28 cellular contexts compared by ENCODE assay signal in genomic region chr18:46433121-46433826, GRCh38.
DNase-seq lines count a peak whose midpoint lies in the region; ATAC-seq, FAIRE-seq and TF ChIP-seq lines count a peak whose summit lies in the region.
"Had no signal": no experiment of that assay in that cellular context is flagged by ENCODE, and none has a peak within 500 bp of the region (broad histone marks: within the 10 kb centered on the region; RNA-seq: fewer than 3 reads in every experiment).

No MANE protein-coding gene starts in this region.

- H3K27me3 Mint-ChIP-seq in GM23338 (ENCODE audit: insufficient read depth, low read depth, poor library complexity) (no peaks in the 10 kb centered on the region), WTC11 (ENCODE audit: low read depth) (no peaks in the 10 kb centered on the region)

- intact Hi-C loops in right lobe of liver (cut with DNase I) = no loop called here

- TF ChIP-seq CTCF in GM23338 (conservative IDR thresholded peaks at IDR 0.05; ENCODE audit: low read depth in 2 of 2) (no peak), WTC11 (IDR thresholded peaks at IDR 0.05) (no peak), right lobe of liver (IDR thresholded peaks at IDR 0.05) (no peak)

- H2AK5ac ChIP-seq in neuronal stem cell (ENCODE audit: low read depth, low read length) = peak overlapping the region; percentile 93

- H2AFZ ChIP-seq in GM23338 (peak overlapping the region; percentile 95; the same call in 1 of the 2 replicates), neuronal stem cell (ENCODE audit: low read length) (no peak overlapping the region)

- H3K23ac ChIP-seq in neuronal stem cell (ENCODE audit: low read depth, low read length, poor library complexity) = peak overlapping the region; percentile 19

- no peaks in the 10 kb centered on the region for H3K36me3 ChIP-seq in GM23338 (ENCODE audit: insufficient read depth)
- H3K36me3 ChIP-seq in iPS-18a (ENCODE audit: control insufficient read depth, low read depth, low read length) = no peaks in the 10 kb centered on the region
- peaks cover 11 to 45% of the 10 kb centered on the region in 2 donors for H3K36me3 ChIP-seq in neuronal stem cell (replicated peaks in 1 of 2; ENCODE audit: control insufficient read depth in 2 of 2, insufficient read depth in 2 of 2, low read length in 2 of 2)
- H3K36me3 ChIP-seq in right lobe of liver = no peaks in the 10 kb centered on the region
- H3K36me3 ChIP-seq: BE2C, breast epithelium, esophagus muscularis mucosa, Peyer's patch had no signal

- H2BK12ac ChIP-seq in neuronal stem cell (ENCODE audit: low read length) = no peak overlapping the region

- H3K4me3 Mint-ChIP-seq in GM23338 (peak overlapping the region; percentile 34; the same call in 2 of the 3 replicates), WTC11 (peak overlapping the region; percentile 49)
- H3K4me3 Mint-ChIP-seq: activated T-cell treated with anti-CD3 and anti-CD28 coated beads, Interleukin-2, amount 50 U/mL, for 4 hours; memory B cell had no signal

- peak overlapping the region; percentile 18 for H3K4ac ChIP-seq in neuronal stem cell (ENCODE audit: low read length)

- TF ChIP-seq POLR2A in GM12892 (IDR thresholded peaks at IDR 0.05; ENCODE audit: low read depth, low read length) = no peak
- no peak for TF ChIP-seq POLR2A in right lobe of liver (IDR thresholded peaks at IDR 0.05)

- peak overlapping the region; percentile 68 for H2BK5ac ChIP-seq in neuronal stem cell (ENCODE audit: low read length)

- H4K20me1 ChIP-seq in GM23338 (replicated peaks; ENCODE audit: insufficient read depth) = no peaks in the 10 kb centered on the region

- H3K4me2 ChIP-seq in GM23338 (peak overlapping the region; percentile 79), neuronal stem cell (ENCODE audit: insufficient read depth, low read length, poor library complexity, severe bottlenecking) (no peak overlapping the region)

- H3K9ac ChIP-seq in iPS-18a (ENCODE audit: low read length) (peak overlapping the region; percentile 1), neuronal stem cell (ENCODE audit: low read depth, low read length, poor library complexity) (peak overlapping the region; percentile 26)

- H3K79me1 ChIP-seq in neuronal stem cell (ENCODE audit: low read depth, low read length) = peaks cover 8% of the 10 kb centered on the region

- FAIRE-seq in GM12892 (lab: Jason Lieb, UNC) = no peak
- FAIRE-seq: GM12878, urothelium cell line had no signal

- POLR2A ChIA-PET in WTC11 (lab: Charles Lee) = interaction anchor here (0.8 to 1.4 kb wide), 2 partner anchors 15 to 40 kb away, joined by 3 to 4 read pairs; no protein-coding TSS in a partner anchor

- H3K9me3 ChIP-seq in iPS-18a (ENCODE audit: control insufficient read depth, low read depth, low read length) (no peaks in the 10 kb centered on the region), neuronal stem cell (replicated peaks in 1 of 2; ENCODE audit: control insufficient read depth in 2 of 2, insufficient read depth in 1 of 2, low read depth in 1 of 2, low read length in 2 of 2) (no peaks in the 10 kb centered on the region), right lobe of liver (no peaks in the 10 kb centered on the region)
- H3K9me3 ChIP-seq: BE2C, breast epithelium, esophagus muscularis mucosa, Peyer's patch had no signal

- H3K36me3 Mint-ChIP-seq in GM23338 (ENCODE audit: low read depth) = no peaks in the 10 kb centered on the region; the same call in 2 of the 3 replicates
- H3K36me3 Mint-ChIP-seq in WTC11 = no peaks in the 10 kb centered on the region
- H3K36me3 Mint-ChIP-seq: memory B cell had no signal

- DNase-seq in GM23338 (ENCODE audit: low spot score) (peak; percentile 96), WTC11 (ENCODE audit: low spot score) (peak; percentile 92), neuronal stem cell (ENCODE audit: low spot score) (no peak), GM12892 (ENCODE audit: insufficient read length) (no peak), right lobe of liver (no peak)
- DNase-seq: activated T-cell treated with anti-CD3 and anti-CD28 coated beads, Interleukin-2, amount 50 U/mL, for 4 hours; amygdala; BE2C; DMS79; effector memory CD4-positive, alpha-beta T cell; hippocampal formation; left cardiac atrium; MM.1S; NCI-H1436 treated with DMSO at 0.1 percent for 48 hours; NCI-H2171; NCI-H510A treated with DMSO at 0.1 percent for 48 hours; occipital lobe; Peyer's patch; substantia nigra had no signal

- H3F3A ChIP-seq in GM23338 (replicated peaks; ENCODE audit: low read depth) = no peaks in the 10 kb centered on the region

- H2BK120ac ChIP-seq in neuronal stem cell (ENCODE audit: low read depth, low read length) = no peak overlapping the region

- H3K27ac ChIP-seq in GM23338 (ENCODE audit: low read depth) (peak overlapping the region; percentile 84), iPS-18a (ENCODE audit: low read length) (no peak overlapping the region), neuronal stem cell (replicated peaks; ENCODE audit: low read length) (no peak overlapping the region), right lobe of liver (no peak overlapping the region)
- H3K27ac ChIP-seq: breast epithelium, esophagus muscularis mucosa, Peyer's patch, skin epidermis had no signal

- peaks cover 21% of the 10 kb centered on the region for H3K4me1 ChIP-seq in GM23338 (ENCODE audit: insufficient read depth)
- peaks cover 16% of the 10 kb centered on the region for H3K4me1 ChIP-seq in iPS-18a (ENCODE audit: control insufficient read depth, low read depth, low read length)
- H3K4me1 ChIP-seq in neuronal stem cell (ENCODE audit: control insufficient read depth in 2 of 2, insufficient read depth in 1 of 2, low read depth in 1 of 2, low read length in 2 of 2) = peaks cover 9 to 25% of the 10 kb centered on the region in 2 donors
- peaks cover 0 to 19% (median 7%) of the 10 kb centered on the region in 4 donors for H3K4me1 ChIP-seq in right lobe of liver
- H3K4me1 ChIP-seq: BE2C, breast epithelium, esophagus muscularis mucosa, Peyer's patch had no signal

- H3K27ac Mint-ChIP-seq in GM23338 (peak overlapping the region; percentile 58), WTC11 (no peak overlapping the region)
- H3K27ac Mint-ChIP-seq: memory B cell had no signal

- H3K79me2 ChIP-seq in GM23338 (replicated peaks; ENCODE audit: insufficient read depth) = 0 out of 2 replicates have a peak, but pooled peaks cover 3% of the 10 kb centered on the region

- ATAC-seq in GM23338 (peak; percentile 97), WTC11 (peak; percentile 98), GM21381 (IDR thresholded peaks at IDR 0.05; ENCODE audit: unreplicated experiment) (no peak), HG03097 (IDR thresholded peaks at IDR 0.05; ENCODE audit: low FRiP score, unreplicated experiment) (no peak), right lobe of liver (no peak)
- ATAC-seq: activated T-cell treated with anti-CD3 and anti-CD28 coated beads, Interleukin-2, amount 50 U/mL, for 4 hours; GM12878 had no signal

- no peak overlapping the region for H4K91ac ChIP-seq in neuronal stem cell (ENCODE audit: low read depth, low read length, poor library complexity)

- H3K14ac ChIP-seq in neuronal stem cell (ENCODE audit: low read length) = peak overlapping the region; percentile 96

- peak overlapping the region; percentile 76 for H4K8ac ChIP-seq in neuronal stem cell (ENCODE audit: low read depth, low read length)

- CTCF ChIA-PET in WTC11 (lab: Charles Lee) = interaction anchor here (1.0 to 2.5 kb wide), 8 partner anchors 14 to 225 kb away, joined by 3 to 23 read pairs (median 8); no protein-coding TSS in a partner anchor

- H3K4me3 ChIP-seq in GM23338 (peak overlapping the region; percentile 67), iPS-18a (ENCODE audit: low read length) (peak overlapping the region; percentile 29), neuronal stem cell (ENCODE audit: low read length in 2 of 2) (no peak overlapping the region), right lobe of liver (no peak overlapping the region)
- H3K4me3 ChIP-seq: breast epithelium, esophagus muscularis mucosa, GM12878, Peyer's patch, skin epidermis had no signal

- 0 out of 2 replicates have a peak, but pooled peaks cover 3% of the 10 kb centered on the region for H3K9me2 ChIP-seq in GM23338 (ENCODE audit: insufficient read depth)

- WGBS in neuronal stem cell (ENCODE audit: extremely low coverage in 2 of 2, insufficient read length in 2 of 2, insufficient replicate concordance in 1 of 2), 2 donors = no CpG with 5 or more reads among the region's 35 CpGs
- WGBS in right lobe of liver (ENCODE audit: insufficient coverage, low coverage, low lambda C conversion rate, missing lambda C conversion rate) = 87% methylated on average over 6 of the region's 35 CpGs

- no peaks in the 10 kb centered on the region for H3K9me3 Mint-ChIP-seq in GM23338
- H3K9me3 Mint-ChIP-seq in WTC11 = no peaks in the 10 kb centered on the region
- H3K9me3 Mint-ChIP-seq: activated T-cell treated with anti-CD3 and anti-CD28 coated beads, Interleukin-2, amount 50 U/mL, for 4 hours; memory B cell had no signal

- H3K18ac ChIP-seq in neuronal stem cell (ENCODE audit: low read length) = peak overlapping the region; percentile 90

- H3K4me1 Mint-ChIP-seq in GM23338 (peaks cover 37% of the 10 kb centered on the region), WTC11 (peaks cover 32% of the 10 kb centered on the region)
- H3K4me1 Mint-ChIP-seq: memory B cell had no signal

- peak overlapping the region; percentile 67 for H2BK15ac ChIP-seq in neuronal stem cell (ENCODE audit: low read length)

- H3K27me3 ChIP-seq in GM23338 (ENCODE audit: insufficient read depth) = no peaks in the 10 kb centered on the region
- no peaks in the 10 kb centered on the region for H3K27me3 ChIP-seq in iPS-18a (ENCODE audit: control insufficient read depth, insufficient read depth, low read length)
- no peaks in the 10 kb centered on the region for H3K27me3 ChIP-seq in neuronal stem cell (ENCODE audit: control insufficient read depth in 3 of 3, insufficient read depth in 3 of 3, low read depth in 1 of 3, low read length in 3 of 3)
- no peaks in the 10 kb centered on the region for H3K27me3 ChIP-seq in right lobe of liver
- H3K27me3 ChIP-seq: BE2C, breast epithelium, esophagus muscularis mucosa, Peyer's patch had no signal

TF ChIP-seq in GM23338, 12 proteins besides CTCF, POLR2A, EP300 and RAD21 (continues in another document):
- TF ChIP-seq POLR2AphosphoS5 (IDR thresholded peaks at IDR 0.05; ENCODE audit: low read depth) (peak; percentile 98), CREB1 (CRISPR knock-in tag; IDR thresholded peaks at IDR 0.05; ENCODE audit: low read depth) (no peak)

TF ChIP-seq in WTC11, 78 proteins besides CTCF, POLR2A, EP300 and RAD21 (continues in another document):
- TF ChIP-seq MAX (CRISPR knock-in tag; IDR thresholded peaks at IDR 0.05) (peak; percentile 71; the same call in 1 of the 2 replicates), ZNF423 (CRISPR knock-in tag; IDR thresholded peaks at IDR 0.05) (peak; percentile 77), CREB1 (CRISPR knock-in tag; IDR thresholded peaks at IDR 0.05) (0 out of 2 replicates have a peak, but pooled peaks have one; percentile 31), ETV6 (CRISPR knock-in tag; IDR thresholded peaks at IDR 0.05) (peak; percentile 63; the same call in 1 of the 2 replicates), NFATC4 (CRISPR knock-in tag; IDR thresholded peaks at IDR 0.05) (no peak), SP1 (CRISPR knock-in tag; conservative IDR thresholded peaks at IDR 0.05) (peak; percentile 75)

Comparison
In these comparisons a context has a peak if more than half of its experiments do, and no peak if none do; other contexts are left out.
1. ATAC-seq: peak in GM23338 (single experiment) and WTC11 (single experiment); none in GM21381 (single experiment), HG03097 (single experiment) and right lobe of liver (0 of 4).
2. DNase-seq: peak in GM23338 (single experiment) and WTC11 (single experiment); none in neuronal stem cell (single experiment), GM12892 (single experiment) and right lobe of liver (0 of 3).
3. H3K4me3 ChIP-seq: peak in GM23338 (single experiment) and iPS-18a (single experiment); none in neuronal stem cell (0 of 2) and right lobe of liver (0 of 3).